In the genomic region with DNA sequence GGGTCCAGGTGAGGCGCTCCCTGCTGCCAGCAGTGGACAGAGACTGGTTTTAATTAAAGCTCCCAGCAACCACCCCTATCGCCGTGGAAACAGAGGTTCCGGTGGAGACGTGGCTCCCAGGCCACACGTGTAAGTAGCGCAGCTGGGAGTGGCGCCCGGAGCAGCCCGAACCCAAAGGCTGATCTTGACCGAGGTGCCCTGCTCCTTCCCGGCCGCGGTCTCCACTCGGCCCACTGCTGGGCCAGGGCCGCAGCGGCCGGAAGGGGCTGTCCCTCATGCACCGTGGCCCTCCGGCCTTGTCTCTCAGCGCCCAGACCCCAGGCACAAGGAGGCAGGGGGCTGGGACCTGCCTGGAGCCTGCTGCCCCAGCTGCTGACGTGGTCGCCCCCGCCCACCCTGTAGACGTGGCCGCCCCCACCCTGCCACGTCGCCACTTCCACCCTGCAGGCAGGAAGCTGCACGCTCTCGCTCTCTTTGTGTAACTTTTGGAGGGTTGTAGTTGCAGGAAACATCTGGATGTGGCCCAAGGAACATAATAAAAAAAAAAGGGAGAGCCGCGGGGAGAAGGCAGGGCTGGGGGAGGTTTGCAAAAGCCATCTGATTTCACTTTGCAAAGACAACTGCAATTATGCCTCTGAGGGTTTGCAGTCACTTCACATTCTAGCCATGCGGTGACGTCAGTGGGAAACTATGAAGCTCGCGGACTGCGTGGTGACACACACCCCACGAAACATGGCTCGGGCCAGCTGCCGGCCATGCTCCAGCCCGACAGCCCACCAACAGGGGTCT, we compare ENCODE assay signal across 8 cellular contexts.
DNase-seq lines count a peak whose midpoint lies in the region; ATAC-seq and TF ChIP-seq lines count a peak whose summit lies in the region.

No MANE protein-coding gene starts in this region.

- H3K27ac Mint-ChIP-seq in activated naive CD8-positive, alpha-beta T cell treated with anti-CD3 and anti-CD28 coated beads for 36 hours: peak overlapping the region; percentile 97

- TF ChIP-seq EP300 in sigmoid colon (IDR thresholded peaks at IDR 0.05): peak in 2 of 4 donors; percentile 51 to 54

- H3K36me3 Mint-ChIP-seq in activated naive CD8-positive, alpha-beta T cell treated with anti-CD3 and anti-CD28 coated beads for 36 hours: no peaks in the 10 kb centered on the region

- H3K4me3 Mint-ChIP-seq in activated naive CD8-positive, alpha-beta T cell treated with anti-CD3 and anti-CD28 coated beads for 36 hours: peak overlapping the region; percentile 83

- H3K4me1 ChIP-seq in cardiac muscle cell (ENCODE audit: low read depth) (peaks cover 15% of the 10 kb centered on the region), sigmoid colon (peaks cover 4 to 44% (median 35%) of the 10 kb centered on the region in 4 donors), aorta (ENCODE audit: control insufficient read depth in 1 of 2, insufficient read depth in 2 of 2, low read length in 2 of 2) (peaks cover 0 to 4% of the 10 kb centered on the region in 2 donors)

- peaks cover 18% of the 10 kb centered on the region for H3K4me1 Mint-ChIP-seq in activated naive CD8-positive, alpha-beta T cell treated with anti-CD3 and anti-CD28 coated beads for 36 hours

- H3K27ac ChIP-seq in SK-N-MC (peak overlapping the region; percentile 100), cardiac muscle cell (no peak overlapping the region), sigmoid colon (peak overlapping the region; percentile 77 to 89 (median 87)), aorta (ENCODE audit: low read depth in 1 of 2, low read length in 2 of 2) (peak overlapping the region; percentile 64 to 88)

- no peaks in the 10 kb centered on the region for H3K9me3 Mint-ChIP-seq in activated naive CD8-positive, alpha-beta T cell treated with anti-CD3 and anti-CD28 coated beads for 36 hours

- H3K9me3 ChIP-seq in SK-N-MC (ENCODE audit: low read depth, low read length): no peaks in the 10 kb centered on the region
- H3K9me3 ChIP-seq in cardiac muscle cell (ENCODE audit: low read depth): no peaks in the 10 kb centered on the region
- H3K9me3 ChIP-seq in sigmoid colon: no peaks in the 10 kb centered on the region
- H3K9me3 ChIP-seq in aorta (ENCODE audit: control insufficient read depth, low read length): no peaks in the 10 kb centered on the region

- DNase-seq in GM12865 (ENCODE audit: low read depth) (peak; percentile 23), SK-N-MC (ENCODE audit: low read depth, low spot score) (peak; percentile 97), cardiac muscle cell (ENCODE audit: low read depth in 1 of 2, low spot score in 1 of 2) (peak in 1 of 2 donors; percentile 99), sigmoid colon (peak; percentile 96), aorta (peak; percentile 93 to 94), NCI-H128 (lab: John Stamatoyannopoulos, UW; ENCODE audit: unreplicated experiment) (no peak)
- DNase-seq in activated naive CD8-positive, alpha-beta T cell treated with anti-CD3 and anti-CD28 coated beads for 36 hours: peak; percentile 77

- WGBS in sigmoid colon, 2 donors: 9 to 12% methylated on average over 41 of the region's 41 CpGs
- WGBS in aorta, 2 donors: 4 to 7% methylated on average over 41 of the region's 41 CpGs

- TF ChIP-seq CTCF in GM12865 (IDR thresholded peaks at IDR 0.05; ENCODE audit: insufficient read depth, low read depth, low read length, missing control alignments) (no peak), cardiac muscle cell (IDR thresholded peaks at IDR 0.05; ENCODE audit: low read depth, low read length) (peak; percentile 17), sigmoid colon (IDR thresholded peaks at IDR 0.05) (no peak)

- H3K27me3 ChIP-seq in cardiac muscle cell: no peaks in the 10 kb centered on the region
- no peaks in the 10 kb centered on the region for H3K27me3 ChIP-seq in sigmoid colon
- no peaks in the 10 kb centered on the region for H3K27me3 ChIP-seq in aorta (ENCODE audit: control insufficient read depth in 1 of 2, insufficient read depth in 2 of 2, low read length in 1 of 2)

- no peak overlapping the region for H3K4me3 ChIP-seq in GM12865 (ENCODE audit: low read depth, low read length)
- H3K4me3 ChIP-seq in SK-N-MC: peak overlapping the region; percentile 60
- no peak overlapping the region for H3K4me3 ChIP-seq in cardiac muscle cell
- peak overlapping the region; percentile 3 to 43 (median 37) for H3K4me3 ChIP-seq in sigmoid colon
- no peak overlapping the region for H3K4me3 ChIP-seq in aorta (ENCODE audit: low read length in 2 of 2)

- H3K36me3 ChIP-seq in SK-N-MC (ENCODE audit: insufficient read depth, low read length) (no peaks in the 10 kb centered on the region), cardiac muscle cell (no peaks in the 10 kb centered on the region), sigmoid colon (no peaks in the 10 kb centered on the region), aorta (ENCODE audit: control insufficient read depth in 1 of 2, insufficient read depth in 2 of 2, low read length in 1 of 2) (no peaks in the 10 kb centered on the region)

- H3K9ac ChIP-seq in SK-N-MC (ENCODE audit: insufficient read length): peak overlapping the region; percentile 88

- no peaks in the 10 kb centered on the region for H3K27me3 Mint-ChIP-seq in activated naive CD8-positive, alpha-beta T cell treated with anti-CD3 and anti-CD28 coated beads for 36 hours

- intact Hi-C loops in sigmoid colon (cut with DNase I): loop anchor here (2.0 to 5.0 kb wide), 2 partner anchors 91 to 187 kb away; no protein-coding TSS in a partner anchor
- intact Hi-C loops in aorta (cut with DNase I): loop anchor here in 1 of 2 donors (5.0 kb wide), 1 partner anchor 91 kb away; no protein-coding TSS in a partner anchor

- no peak for TF ChIP-seq POLR2A in sigmoid colon (IDR thresholded peaks at IDR 0.05)

- ATAC-seq in aorta (ENCODE audit: low FRiP score) (peak; percentile 90), GM18520 (IDR thresholded peaks at IDR 0.05; ENCODE audit: unreplicated experiment) (no peak)

Comparison
In these comparisons a context has a peak if more than half of its experiments do, and no peak if none do; other contexts are left out.
1. H3K4me3 ChIP-seq: peak in SK-N-MC (single experiment) and sigmoid colon (4 of 4); none in GM12865 (single experiment), cardiac muscle cell (single experiment) and aorta (0 of 2).